ENCODE assay signal across 12 cellular contexts in the genomic region with DNA sequence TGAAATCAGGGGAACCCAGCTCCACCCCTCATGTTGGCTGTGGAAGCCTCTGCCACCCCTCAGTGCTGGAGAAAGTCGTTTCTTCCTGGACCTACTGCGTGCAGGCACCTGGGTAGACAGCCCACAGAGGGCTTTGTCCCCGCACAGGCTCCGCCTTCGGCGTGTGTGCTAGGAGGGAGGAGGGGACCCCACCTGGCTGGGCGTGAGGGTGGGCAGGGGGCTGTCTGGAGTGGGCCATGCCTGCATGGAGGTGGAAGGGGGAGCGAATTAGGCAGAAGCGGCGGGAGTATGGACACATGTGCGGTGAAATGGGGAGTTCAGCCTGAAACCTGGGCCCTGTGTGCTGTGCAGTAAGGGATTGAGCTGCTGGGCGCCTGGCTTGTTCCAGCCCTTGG. TPM values are rescaled to one million over a fixed set of nuclear protein-coding genes. Genes with fewer than 3 reads are reported as not detected.
DNase-seq lines count a peak whose midpoint lies in the region; ATAC-seq and TF ChIP-seq lines count a peak whose summit lies in the region.
"Had no signal": no experiment of that assay in that cellular context is flagged by ENCODE, and none has a peak within 500 bp of the region (broad histone marks: within the 10 kb centered on the region; RNA-seq: fewer than 3 reads in every experiment).

No MANE protein-coding gene starts in this region.

- peak; percentile 76 for DNase-seq in H7
- peak; percentile 82 for DNase-seq in chondrocyte (ENCODE audit: low spot score)
- no peak for DNase-seq in lower lobe of right lung
- no peak for DNase-seq in NCI-H128 (lab: John Stamatoyannopoulos, UW; ENCODE audit: unreplicated experiment)
- DNase-seq in COLO829 (ENCODE audit: low spot score): no peak
- DNase-seq: activated naive CD4-positive, alpha-beta T cell treated with anti-CD3 and anti-CD28 coated beads for 36 hours; NCI-H748 treated with DMSO at 0.1 percent for 48 hours; SHP77 treated with DMSO at 0.1 percent for 48 hours had no signal

- intact Hi-C loops in lower lobe of right lung (cut with DNase I): no loop called here

- H3K27ac Mint-ChIP-seq in chondrocyte (ENCODE audit: unreplicated experiment): peak overlapping the region; percentile 87
- H3K27ac Mint-ChIP-seq: activated naive CD4-positive, alpha-beta T cell treated with anti-CD3 and anti-CD28 coated beads for 36 hours had no signal

- H3K4me1 Mint-ChIP-seq in chondrocyte (ENCODE audit: low read depth): peaks cover 57% of the 10 kb centered on the region

- H3K4me1 ChIP-seq in lower lobe of right lung (peaks cover 60% of the 10 kb centered on the region), stomach smooth muscle (ENCODE audit: control insufficient read depth, insufficient read depth, low read length) (peaks cover 65% of the 10 kb centered on the region)

- ATAC-seq in lower lobe of right lung (no peak), HG03025 (IDR thresholded peaks at IDR 0.05; ENCODE audit: low FRiP score, unreplicated experiment) (no peak), GM18867 (IDR thresholded peaks at IDR 0.05; ENCODE audit: unreplicated experiment) (no peak)

- H3K36me3 ChIP-seq in H7 (replicated peaks; ENCODE audit: control insufficient read depth, insufficient read depth, low read length) (peaks cover 25% of the 10 kb centered on the region), lower lobe of right lung (peaks cover 17% of the 10 kb centered on the region), stomach smooth muscle (ENCODE audit: control insufficient read depth in 2 of 2, insufficient read depth in 2 of 2, low read length in 2 of 2) (peaks cover 2 to 3% of the 10 kb centered on the region in 2 donors)

- no peaks in the 10 kb centered on the region for H3K9me3 Mint-ChIP-seq in chondrocyte (ENCODE audit: low read depth)
- H3K9me3 Mint-ChIP-seq: activated naive CD4-positive, alpha-beta T cell treated with anti-CD3 and anti-CD28 coated beads for 36 hours had no signal

- H3K4me3 ChIP-seq in H7 (ENCODE audit: insufficient read depth, low read depth, low read length) (no peak overlapping the region), lower lobe of right lung (no peak overlapping the region), stomach smooth muscle (ENCODE audit: low read length in 2 of 2) (no peak overlapping the region)
- H3K4me3 ChIP-seq: mucosa of descending colon had no signal

- no peaks in the 10 kb centered on the region for H3K27me3 ChIP-seq in H7 (ENCODE audit: control insufficient read depth, insufficient read depth, low read length)
- H3K27me3 ChIP-seq in lower lobe of right lung (ENCODE audit: low read depth): peaks cover 16% of the 10 kb centered on the region
- no peaks in the 10 kb centered on the region for H3K27me3 ChIP-seq in stomach smooth muscle (ENCODE audit: control insufficient read depth in 1 of 2, insufficient read depth in 2 of 2, low read length in 2 of 2)

- peaks cover 13% of the 10 kb centered on the region for H3K36me3 Mint-ChIP-seq in chondrocyte (ENCODE audit: low read depth)

- no peak overlapping the region for H3K9ac ChIP-seq in stomach smooth muscle (ENCODE audit: low read length in 2 of 2)

- no peaks in the 10 kb centered on the region for H3K27me3 Mint-ChIP-seq in chondrocyte (ENCODE audit: low read depth)

- H3K27ac ChIP-seq in lower lobe of right lung: peak overlapping the region; percentile 73
- peak overlapping the region; percentile 87 for H3K27ac ChIP-seq in stomach smooth muscle (ENCODE audit: low read length)

- H3K9me3 ChIP-seq in lower lobe of right lung (no peaks in the 10 kb centered on the region), stomach smooth muscle (ENCODE audit: control insufficient read depth in 2 of 2, low read length in 2 of 2) (peaks cover 0 to 6% of the 10 kb centered on the region in 2 donors)
- H3K9me3 ChIP-seq: mucosa of descending colon had no signal

- H3K4me3 Mint-ChIP-seq in chondrocyte (ENCODE audit: unreplicated experiment): no peak overlapping the region
- H3K4me3 Mint-ChIP-seq: activated naive CD4-positive, alpha-beta T cell treated with anti-CD3 and anti-CD28 coated beads for 36 hours had no signal

- TF ChIP-seq CTCF in chondrocyte (IDR thresholded peaks at IDR 0.05): no peak
- TF ChIP-seq CTCF in lower lobe of right lung (IDR thresholded peaks at IDR 0.05): no peak

RNA-seq across cellular contexts. Expression of a gene that starts 49.3 kb away (rescaled TPM):
- 126 and 132 TPM in 2 replicates for total RNA-seq in H7 (2014; rRNA removed; shearing (Covaris generic))
- total RNA-seq in chondrocyte (127 to 186 TPM (median 183 TPM) in 3 replicates), lower lobe of right lung (307 TPM)
- total RNA-seq: activated naive CD4-positive, alpha-beta T cell treated with anti-CD3 and anti-CD28 coated beads for 36 hours had no signal

Comparison
In these comparisons a context has a peak if more than half of its experiments do, and no peak if none do; other contexts are left out.
1. DNase-seq: peak in H7 (single experiment) and chondrocyte (single experiment); none in lower lobe of right lung (single experiment), NCI-H128 (single experiment) and COLO829 (single experiment).